11 cellular contexts compared by ENCODE assay signal in the genomic region with DNA sequence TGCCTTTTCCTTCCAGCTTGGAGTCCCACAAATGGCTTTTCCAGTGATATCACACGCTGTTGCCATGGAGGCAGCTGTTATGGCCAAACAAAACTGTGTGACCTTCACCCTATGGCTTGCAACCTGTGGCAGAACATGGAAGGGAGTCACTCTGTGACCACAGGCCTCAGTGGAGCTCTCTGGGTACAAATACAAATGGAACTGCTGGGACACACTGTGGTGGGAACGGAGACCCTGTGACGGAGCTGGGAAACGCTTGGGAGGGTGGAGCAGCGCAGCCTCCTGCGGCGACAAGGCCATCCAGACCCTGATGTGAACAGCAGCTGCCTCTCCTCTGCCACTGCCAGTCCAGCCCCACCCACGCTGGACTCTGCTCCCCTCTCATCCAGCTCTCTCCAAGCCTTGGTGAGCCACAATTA.
DNase-seq lines count a peak whose midpoint lies in the region; ATAC-seq and TF ChIP-seq lines count a peak whose summit lies in the region.
"Had no signal": no experiment of that assay in that cellular context is flagged by ENCODE, and none has a peak within 500 bp of the region (broad histone marks: within the 10 kb centered on the region; RNA-seq: fewer than 3 reads in every experiment).

No MANE protein-coding gene starts in this region.

- no peaks in the 10 kb centered on the region for H3K27me3 Mint-ChIP-seq in activated CD4-positive, alpha-beta memory T cell treated with anti-CD3 and anti-CD28 coated beads for 36 hours
- H3K27me3 Mint-ChIP-seq: stimulated activated naive CD8-positive, alpha-beta T cell treated with anti-CD3 and anti-CD28 coated beads, Interleukin-15, amount 100 ng/mL, for 72 hours had no signal

- H3K9ac ChIP-seq in IMR-90 (ENCODE audit: low read depth, low read length) (no peak overlapping the region), MM.1S (ENCODE audit: low read length) (no peak overlapping the region)

- peak overlapping the region; percentile 44; the same call in 2 of the 3 replicates for H2BK15ac ChIP-seq in IMR-90 (ENCODE audit: low read depth, low read length)

- peak overlapping the region; percentile 4; the same call in 1 of the 2 replicates for H2BK20ac ChIP-seq in IMR-90 (ENCODE audit: low read depth, low read length)

- no peak for TF ChIP-seq RAD21 in IMR-90 (IDR thresholded peaks at IDR 0.05; ENCODE audit: low read length)

- H3K27ac ChIP-seq in IMR-90 (ENCODE audit: insufficient read depth, low read length) (no peak overlapping the region), right lobe of liver (no peak overlapping the region), spleen (peak overlapping the region in 7 of 8 donors; percentile 12 to 69 (median 57)), MM.1S (ENCODE audit: low read length) (no peak overlapping the region)

- H3K56ac ChIP-seq in IMR-90 (ENCODE audit: extremely low read depth, insufficient read depth, low read length), result no peak overlapping the region

- peaks cover 29% of the 10 kb centered on the region for H3K4me1 ChIP-seq in IMR-90 (ENCODE audit: control insufficient read depth, insufficient read depth, low read length)
- H3K4me1 ChIP-seq in right lobe of liver, result peaks cover 0 to 9% (median 0%) of the 10 kb centered on the region in 4 donors
- peaks cover 0 to 43% (median 23%) of the 10 kb centered on the region in 6 donors for H3K4me1 ChIP-seq in spleen
- no peaks in the 10 kb centered on the region for H3K4me1 ChIP-seq in MM.1S (ENCODE audit: low read length)

- no peaks in the 10 kb centered on the region for H3F3A ChIP-seq in MM.1S (ENCODE audit: insufficient read depth, low read length)

- H2AFZ ChIP-seq in IMR-90 (replicated peaks; ENCODE audit: low read length, poor library complexity) (peak overlapping the region; percentile 50), MM.1S (ENCODE audit: low read length) (no peak overlapping the region)

- POLR2A ChIA-PET in IMR-90 (lab: Charles Lee; ENCODE audit: unreplicated experiment), result no interaction called here
- POLR2A ChIA-PET in activated CD4-positive, alpha-beta memory T cell treated with anti-CD3 and anti-CD28 coated beads for 36 hours (lab: Charles Lee), result no interaction called here

- CTCF ChIA-PET in IMR-90 (lab: Yijun Ruan, JAX), result interaction anchor here (1.1 kb wide), 1 partner anchor 10 kb away, joined by 3 read pairs; no protein-coding TSS in a partner anchor
- CTCF ChIA-PET in activated CD4-positive, alpha-beta memory T cell treated with anti-CD3 and anti-CD28 coated beads for 36 hours (lab: Charles Lee), result no interaction called here

- H3K18ac ChIP-seq in IMR-90 (ENCODE audit: low read depth, low read length), result no peak overlapping the region

- H3K79me1 ChIP-seq in IMR-90 (ENCODE audit: low read depth in 1 of 2, low read length in 2 of 2), result no peaks in the 10 kb centered on the region

- TF ChIP-seq POLR2A in IMR-90 (IDR thresholded peaks at IDR 0.05; ENCODE audit: low read depth, low read length) (no peak), right lobe of liver (IDR thresholded peaks at IDR 0.05) (no peak), spleen (IDR thresholded peaks at IDR 0.05) (no peak)

- in situ Hi-C loops in IMR-90 (cut with MboI; ENCODE audit: low sequenced_read_pairs), result loop anchor here (25.0 kb wide), 1 partner anchor 388 kb away; no protein-coding TSS in a partner anchor

- H3K9me1 ChIP-seq in IMR-90 (ENCODE audit: insufficient read depth, low read length), result peaks cover 34% of the 10 kb centered on the region

- H3K36me3 ChIP-seq in IMR-90 (ENCODE audit: control insufficient read depth, insufficient read depth, low read length) (no peaks in the 10 kb centered on the region), right lobe of liver (no peaks in the 10 kb centered on the region), spleen (no peaks in the 10 kb centered on the region), MM.1S (replicated peaks; ENCODE audit: insufficient read depth, low read length) (no peaks in the 10 kb centered on the region)

- no peaks in the 10 kb centered on the region for H3K27me3 ChIP-seq in IMR-90 (ENCODE audit: control insufficient read depth, insufficient read depth, low read length)
- H3K27me3 ChIP-seq in right lobe of liver, result no peaks in the 10 kb centered on the region
- H3K27me3 ChIP-seq in spleen (replicated peaks in 1 of 7), result no peaks in the 10 kb centered on the region
- H3K27me3 ChIP-seq in MM.1S (replicated peaks; ENCODE audit: insufficient read depth, low read length), result no peaks in the 10 kb centered on the region

- TF ChIP-seq CTCF in IMR-90 (conservative IDR thresholded peaks at IDR 0.05; ENCODE audit: low read depth, low read length) (no peak), cardiac fibroblast (IDR thresholded peaks at IDR 0.05; ENCODE audit: low read depth, low read length) (no peak), right lobe of liver (IDR thresholded peaks at IDR 0.05) (no peak), spleen (IDR thresholded peaks at IDR 0.05 in 8 of 11, conservative IDR thresholded peaks at IDR 0.05 in 3 of 11) (no peak), MM.1S (IDR thresholded peaks at IDR 0.05; ENCODE audit: low read length) (no peak)

- H3K27ac Mint-ChIP-seq in activated CD4-positive, alpha-beta memory T cell treated with anti-CD3 and anti-CD28 coated beads for 36 hours, result no peak overlapping the region

- H2BK5ac ChIP-seq in IMR-90 (ENCODE audit: low read depth, low read length, poor library complexity, severe bottlenecking), result no peak overlapping the region

- WGBS in IMR-90 (ENCODE audit: extremely low coverage in 2 of 2, insufficient read length in 1 of 2), 2 experiments, result 20% methylated on average over 1 of the region's 8 CpGs; no CpG with 5 or more reads in 1 of the 2 experiments
- 0% methylated on average over 1 of the region's 8 CpGs for WGBS in right lobe of liver (ENCODE audit: insufficient coverage, low coverage, low lambda C conversion rate, missing lambda C conversion rate)
- WGBS in spleen, 5 donors, result 55 to 83% (median 75%) methylated on average over 5 to 8 of the region's 8 CpGs

- dilution Hi-C loops in IMR-90 (cut with HindIII; ENCODE audit: low sequenced_read_pairs, unreplicated experiment), result no loop called here

- H4K8ac ChIP-seq in IMR-90 (ENCODE audit: low read depth in 2 of 2, low read length in 2 of 2), result no peak overlapping the region

- no peak overlapping the region for H2AK9ac ChIP-seq in IMR-90 (replicated peaks; ENCODE audit: low read depth, low read length, poor library complexity)

- H3K4me2 ChIP-seq in IMR-90 (ENCODE audit: low read depth, low read length) (no peak overlapping the region), MM.1S (ENCODE audit: low read depth, low read length) (no peak overlapping the region)

- no peaks in the 10 kb centered on the region for H3K9me3 ChIP-seq in IMR-90 (ENCODE audit: control insufficient read depth, insufficient read depth, low read length)
- no peaks in the 10 kb centered on the region for H3K9me3 ChIP-seq in right lobe of liver
- no peaks in the 10 kb centered on the region for H3K9me3 ChIP-seq in spleen
- H3K9me3 ChIP-seq in MM.1S (replicated peaks; ENCODE audit: insufficient read depth, low read length), result no peaks in the 10 kb centered on the region

- DNase-seq in IMR-90 (peak; percentile 66), cardiac fibroblast (ENCODE audit: low read depth in 2 of 2) (peak; percentile 58 to 66), right lobe of liver (peak in 2 of 3 donors; percentile 38 to 58), spleen (peak; percentile 74), MM.1S (no peak)
- DNase-seq in effector CD4-positive, alpha-beta T cell, result no peak
- DNase-seq in activated CD4-positive, alpha-beta memory T cell treated with anti-CD3 and anti-CD28 coated beads for 36 hours, result no peak
- DNase-seq: activated naive CD4-positive, alpha-beta T cell; NCI-H2171; stimulated activated naive CD8-positive, alpha-beta T cell treated with anti-CD3 and anti-CD28 coated beads, Interleukin-15, amount 100 ng/mL, for 72 hours had no signal

- peaks cover 41% of the 10 kb centered on the region for H3K4me1 Mint-ChIP-seq in activated CD4-positive, alpha-beta memory T cell treated with anti-CD3 and anti-CD28 coated beads for 36 hours (ENCODE audit: low read depth)

- H3K14ac ChIP-seq in IMR-90 (replicated peaks; ENCODE audit: low read depth, low read length), result peak overlapping the region; percentile 38

- no peak overlapping the region for H3K4me3 Mint-ChIP-seq in activated CD4-positive, alpha-beta memory T cell treated with anti-CD3 and anti-CD28 coated beads for 36 hours
- H3K4me3 Mint-ChIP-seq: stimulated activated naive CD8-positive, alpha-beta T cell treated with anti-CD3 and anti-CD28 coated beads, Interleukin-15, amount 100 ng/mL, for 72 hours had no signal

- no peaks in the 10 kb centered on the region for H3K9me3 Mint-ChIP-seq in activated CD4-positive, alpha-beta memory T cell treated with anti-CD3 and anti-CD28 coated beads for 36 hours
- H3K9me3 Mint-ChIP-seq: stimulated activated naive CD8-positive, alpha-beta T cell treated with anti-CD3 and anti-CD28 coated beads, Interleukin-15, amount 100 ng/mL, for 72 hours had no signal

- peak overlapping the region; percentile 16; the same call in 1 of the 2 replicates for H2AK5ac ChIP-seq in IMR-90 (ENCODE audit: low read depth, low read length)

- no peak overlapping the region for H4K91ac ChIP-seq in IMR-90 (ENCODE audit: insufficient read depth, low read depth, low read length)

- no peaks in the 10 kb centered on the region for H3K79me2 ChIP-seq in MM.1S (ENCODE audit: low read length)

- H3K4me3 ChIP-seq in IMR-90 (ENCODE audit: insufficient read depth, low read depth, low read length), result no peak overlapping the region
- no peak overlapping the region for H3K4me3 ChIP-seq in cardiac fibroblast (replicated peaks in 1 of 2; ENCODE audit: low read depth in 2 of 2, low read length in 2 of 2)
- H3K4me3 ChIP-seq in right lobe of liver, result no peak overlapping the region
- no peak overlapping the region for H3K4me3 ChIP-seq in spleen
- no peak overlapping the region for H3K4me3 ChIP-seq in MM.1S (ENCODE audit: low read length)

- no peaks in the 10 kb centered on the region for H3K9me2 ChIP-seq in MM.1S (replicated peaks; ENCODE audit: insufficient read depth, low read length)

- no peaks in the 10 kb centered on the region for H3K36me3 Mint-ChIP-seq in activated CD4-positive, alpha-beta memory T cell treated with anti-CD3 and anti-CD28 coated beads for 36 hours

- peak overlapping the region; percentile 13 for H3K4ac ChIP-seq in IMR-90 (ENCODE audit: low read depth, low read length)

- peak overlapping the region; percentile 2; the same call in 1 of the 2 replicates for H2BK120ac ChIP-seq in IMR-90 (ENCODE audit: low read depth, low read length)

- H4K5ac ChIP-seq in IMR-90 (ENCODE audit: low read depth, low read length), result no peak overlapping the region

- no peak for ATAC-seq in IMR-90 (ENCODE audit: low read depth)
- peak; percentile 64 to 88 (median 78) for ATAC-seq in right lobe of liver
- no peak for ATAC-seq in HG03196 (IDR thresholded peaks at IDR 0.05; ENCODE audit: unreplicated experiment)
- ATAC-seq: stimulated activated naive CD8-positive, alpha-beta T cell treated with anti-CD3 and anti-CD28 coated beads, Interleukin-15, amount 100 ng/mL, for 72 hours had no signal

- intact Hi-C loops in IMR-90 (cut with micrococcal nuclease), result no loop called here
- intact Hi-C loops in right lobe of liver (cut with DNase I), result no loop called here
- intact Hi-C loops in spleen (cut with DNase I; ENCODE audit: low total_unique reads), result no loop called here
- intact Hi-C loops in activated CD4-positive, alpha-beta memory T cell treated with anti-CD3 and anti-CD28 coated beads for 36 hours (cut with micrococcal nuclease), result no loop called here

- no peaks in the 10 kb centered on the region for H4K20me1 ChIP-seq in IMR-90 (ENCODE audit: insufficient read depth, low read length)
- no peaks in the 10 kb centered on the region for H4K20me1 ChIP-seq in MM.1S (ENCODE audit: insufficient read depth, low read length)

- H3K23ac ChIP-seq in IMR-90 (ENCODE audit: low read depth, low read length), result no peak overlapping the region

- no TSS peak for BruUV-seq in IMR-90 (replicated peaks; lab: Mats Ljungman, UMichigan)

Comparison
In these comparisons a context has a peak if more than half of its experiments do, and no peak if none do; other contexts are left out.
1. ATAC-seq: peak in right lobe of liver (4 of 4); none in IMR-90 (single experiment) and HG03196 (single experiment).
2. DNase-seq: peak in IMR-90 (single experiment), cardiac fibroblast (2 of 2), right lobe of liver (2 of 3) and spleen (single experiment); none in effector CD4-positive, alpha-beta T cell (single experiment), MM.1S (single experiment) and activated CD4-positive, alpha-beta memory T cell treated with anti-CD3 and anti-CD28 coated beads for 36 hours (single experiment).
3. H3K27ac ChIP-seq: peak in spleen (7 of 8); none in IMR-90 (single experiment), right lobe of liver (0 of 3) and MM.1S (single experiment).